29 cellular contexts compared by ENCODE assay signal in genomic region chr2:51006641-51007040, GRCh38. TPM values are rescaled to one million over a fixed set of nuclear protein-coding genes. Genes with fewer than 3 reads are reported as not detected.
"Had no signal": no experiment of that assay in that cellular context is flagged by ENCODE, and none has a peak within 500 bp of the region (broad histone marks: within the 10 kb centered on the region; RNA-seq: fewer than 3 reads in every experiment).

No MANE protein-coding gene starts in this region.

- H3K9me3 Mint-ChIP-seq: neural progenitor cell had no signal

- H3K27ac Mint-ChIP-seq: natural killer cell; nephron; neural progenitor cell; progenitor cell of endocrine pancreas; stimulated activated effector memory CD8-positive, alpha-beta T cell treated with anti-CD3 and anti-CD28 coated beads, Interleukin-12 subunit alpha, Interleukin-12 subunit beta, amount 100 ng/mL, for 72 hours; stimulated activated naive B cell treated with anti-CD40 and anti-IgM and Interleukin-4, amounts not matched to agents 10 μg/mL and 1 μg/mL and 100 μg/mL, for 72 hours; stimulated activated naive CD8-positive, alpha-beta T cell treated with anti-CD3 and anti-CD28 coated beads, Interleukin-15, Interleukin-2, amounts not matched to agents 100 ng/mL and 50 ng/mL, for 24 hours had no signal

- H3K9ac ChIP-seq: neural progenitor cell, parathyroid adenoma had no signal

- H3K36me3 ChIP-seq: neural progenitor cell, ovary, right lobe of liver, sigmoid colon, stomach, thoracic aorta, thyroid gland, tibial nerve, upper lobe of left lung, vagina had no signal

- ATAC-seq: natural killer cell; psoas muscle; right cardiac atrium; right lobe of liver; stimulated activated effector memory CD8-positive, alpha-beta T cell treated with anti-CD3 and anti-CD28 coated beads, Interleukin-12 subunit alpha, Interleukin-12 subunit beta, amount 100 ng/mL, for 72 hours; stimulated activated naive B cell treated with anti-CD40 and anti-IgM and Interleukin-4, amounts not matched to agents 10 μg/mL and 1 μg/mL and 100 μg/mL, for 72 hours had no signal

- H3K4me3 ChIP-seq: neural progenitor cell, ovary, psoas muscle, right lobe of liver, sigmoid colon, stomach, thoracic aorta, thyroid gland, tibial nerve, upper lobe of left lung, vagina had no signal

- H3K27me3 Mint-ChIP-seq: progenitor cell of endocrine pancreas; stimulated activated naive B cell treated with anti-CD40 and anti-IgM and Interleukin-4, amounts not matched to agents 10 μg/mL and 1 μg/mL and 100 μg/mL, for 72 hours; stimulated activated naive CD8-positive, alpha-beta T cell treated with anti-CD3 and anti-CD28 coated beads, Interleukin-15, Interleukin-2, amounts not matched to agents 100 ng/mL and 50 ng/mL, for 24 hours had no signal

- H3K27ac ChIP-seq: neural progenitor cell, ovary, parathyroid adenoma, psoas muscle, right lobe of liver, sigmoid colon, stomach, thoracic aorta, thyroid gland, upper lobe of left lung, vagina had no signal

- DNase-seq: natural killer cell; occipital lobe; ovary; posterior cingulate gyrus; psoas muscle; right cardiac atrium; right lobe of liver; sigmoid colon; small intestine; stimulated activated CD4-positive, alpha-beta T cell treated with anti-CD3 and anti-CD28 coated beads, Interleukin-15, amount 100 ng/mL, for 24 hours; stimulated activated CD4-positive, alpha-beta T cell treated with anti-CD3 and anti-CD28 coated beads, Interleukin-2, amount 100 ng/mL, for 24 hours; stimulated activated CD4-positive, alpha-beta T cell treated with anti-CD3 and anti-CD28 coated beads, Interleukin-2, amount 100 ng/mL, for 48 hours; stimulated activated CD4-positive, alpha-beta T cell treated with anti-CD3 and anti-CD28 coated beads, Interleukin-4, amount 100 ng/mL, for 24 hours; stimulated activated naive B cell treated with anti-CD40 and anti-IgM and Interleukin-4, amounts not matched to agents 10 μg/mL and 1 μg/mL and 100 μg/mL, for 72 hours; stimulated activated naive CD4-positive, alpha-beta T cell treated with Interleukin-2 at 50 U/mL for 16 hours; stomach; thyroid gland; upper lobe of left lung had no signal

- H3K27me3 ChIP-seq: neural progenitor cell, ovary, right lobe of liver, sigmoid colon, stomach, thyroid gland, tibial nerve, upper lobe of left lung, vagina had no signal

- H3K4me1 ChIP-seq: psoas muscle, right lobe of liver, sigmoid colon, stomach, thyroid gland, upper lobe of left lung, vagina had no signal

- H3K9me3 ChIP-seq: ovary, psoas muscle, right lobe of liver, sigmoid colon, thoracic aorta, thyroid gland, tibial nerve, upper lobe of left lung, vagina had no signal

- H2AFZ ChIP-seq: neural progenitor cell, parathyroid adenoma had no signal

- H3K4me2 ChIP-seq: neural progenitor cell had no signal

- H3K36me3 Mint-ChIP-seq: natural killer cell; neural progenitor cell; stimulated activated effector memory CD8-positive, alpha-beta T cell treated with anti-CD3 and anti-CD28 coated beads, Interleukin-12 subunit alpha, Interleukin-12 subunit beta, amount 100 ng/mL, for 72 hours; stimulated activated naive B cell treated with anti-CD40 and anti-IgM and Interleukin-4, amounts not matched to agents 10 μg/mL and 1 μg/mL and 100 μg/mL, for 72 hours had no signal

- H3K79me2 ChIP-seq: parathyroid adenoma had no signal

- H3K4me3 Mint-ChIP-seq: natural killer cell; nephron; neural progenitor cell; stimulated activated effector memory CD8-positive, alpha-beta T cell treated with anti-CD3 and anti-CD28 coated beads, Interleukin-12 subunit alpha, Interleukin-12 subunit beta, amount 100 ng/mL, for 72 hours; stimulated activated naive B cell treated with anti-CD40 and anti-IgM and Interleukin-4, amounts not matched to agents 10 μg/mL and 1 μg/mL and 100 μg/mL, for 72 hours; stimulated activated naive CD8-positive, alpha-beta T cell treated with anti-CD3 and anti-CD28 coated beads, Interleukin-15, Interleukin-2, amounts not matched to agents 100 ng/mL and 50 ng/mL, for 24 hours had no signal

- H3K4me1 Mint-ChIP-seq: natural killer cell; stimulated activated effector memory CD8-positive, alpha-beta T cell treated with anti-CD3 and anti-CD28 coated beads, Interleukin-12 subunit alpha, Interleukin-12 subunit beta, amount 100 ng/mL, for 72 hours; stimulated activated naive B cell treated with anti-CD40 and anti-IgM and Interleukin-4, amounts not matched to agents 10 μg/mL and 1 μg/mL and 100 μg/mL, for 72 hours had no signal

RNA-seq across cellular contexts. Expression of gene NRXN1, which starts 25.3 kb away (rescaled TPM):
- total RNA-seq: osteoblast, renal cortical epithelial cell had no signal
